12 cellular contexts compared by ENCODE assay signal in genomic region chr12:118166946-118167345, GRCh38. TPM values are rescaled to one million over a fixed set of nuclear protein-coding genes. Genes with fewer than 3 reads are reported as not detected.
A peak's percentile ranks its signal among the peaks of the same experiment; 100 is the strongest.
DNase-seq lines count a peak whose midpoint lies in the region; ATAC-seq and TF ChIP-seq lines count a peak whose summit lies in the region.
"Had no signal": no experiment of that assay in that cellular context is flagged by ENCODE, and none has a peak within 500 bp of the region (broad histone marks: within the 10 kb centered on the region; RNA-seq: fewer than 3 reads in every experiment).

No MANE protein-coding gene starts in this region.

- TF ChIP-seq CTCF in GM10266 (IDR thresholded peaks at IDR 0.05; ENCODE audit: control insufficient read depth, insufficient read depth, low read depth, missing control alignments): no peak

- DNase-seq in GM10266 (ENCODE audit: extremely low spot score) (peak; percentile 78), Right ventricle myocardium inferior (ENCODE audit: missing footprints) (no peak), NCI-H82 (lab: John Stamatoyannopoulos, UW) (no peak), DMS53 (lab: John Stamatoyannopoulos, UW) (no peak), DMS153 treated with DMSO at 0.1 percent for 48 hours (lab: John Stamatoyannopoulos, UW; ENCODE audit: unreplicated experiment) (no peak)
- DNase-seq: activated CD4-positive, alpha-beta T cell treated with anti-CD3 and anti-CD28 coated beads for 4 hours; CD4-positive, alpha-beta T cell; foreskin fibroblast; midbrain had no signal

- peak; percentile 99 for ATAC-seq in GM19035 (IDR thresholded peaks at IDR 0.05; ENCODE audit: unreplicated experiment)
- ATAC-seq in HG02678 (IDR thresholded peaks at IDR 0.05; ENCODE audit: unreplicated experiment): peak; percentile 99
- peak; percentile 98 for ATAC-seq in HG03521 (IDR thresholded peaks at IDR 0.05; ENCODE audit: unreplicated experiment)
- ATAC-seq in Right ventricle myocardium inferior: no peak

- intact Hi-C loops in Right ventricle myocardium inferior (cut with DNase I): no loop called here

RNA-seq across cellular contexts. Expression of gene PEBP1, which starts 31.0 kb away (rescaled TPM):
- total RNA-seq in Right ventricle myocardium inferior: 459 TPM
